14 cellular contexts compared by ENCODE assay signal in genomic region chr1:97797403-97798183, GRCh38.
DNase-seq lines count a peak whose midpoint lies in the region; ATAC-seq and TF ChIP-seq lines count a peak whose summit lies in the region.
"Had no signal": no experiment of that assay in that cellular context is flagged by ENCODE, and none has a peak within 500 bp of the region (broad histone marks: within the 10 kb centered on the region; RNA-seq: fewer than 3 reads in every experiment).

No MANE protein-coding gene starts in this region.

- peak overlapping the region; percentile 66 for H3K4me2 ChIP-seq in skeletal muscle satellite cell (ENCODE audit: low read length)

- H3K27me3 ChIP-seq in adrenal gland, result no peaks in the 10 kb centered on the region
- no peaks in the 10 kb centered on the region for H3K27me3 ChIP-seq in heart right ventricle
- no peaks in the 10 kb centered on the region for H3K27me3 ChIP-seq in skeletal muscle satellite cell (ENCODE audit: control insufficient read depth, insufficient read depth, low read length)

- H3K4me3 ChIP-seq in adrenal gland, result no peak overlapping the region
- no peak overlapping the region for H3K4me3 ChIP-seq in heart right ventricle
- H3K4me3 ChIP-seq in skeletal muscle satellite cell (ENCODE audit: low read length), result no peak overlapping the region

- POLR2A ChIA-PET in RWPE1 (lab: Yijun Ruan, JAX; ENCODE audit: low non-redundant PET), result no interaction called here

- intact Hi-C loops in adrenal gland (cut with DNase I), result no loop called here
- intact Hi-C loops in heart right ventricle (cut with DNase I), result no loop called here

- H3K9me3 ChIP-seq in adrenal gland (replicated peaks in 1 of 3) (no peaks in the 10 kb centered on the region), heart right ventricle (no peaks in the 10 kb centered on the region), skeletal muscle satellite cell (replicated peaks; ENCODE audit: low read length) (no peaks in the 10 kb centered on the region)

- H3K4me1 ChIP-seq in adrenal gland (replicated peaks in 1 of 2) (peaks cover 0 to 12% of the 10 kb centered on the region in 2 donors), heart right ventricle (peaks cover 0 to 19% (median 8%) of the 10 kb centered on the region in 9 donors), skeletal muscle satellite cell (ENCODE audit: control insufficient read depth, insufficient read depth, low read length) (peaks cover 34% of the 10 kb centered on the region)

- H3K27me3 Mint-ChIP-seq in activated naive CD8-positive, alpha-beta T cell treated with anti-CD3 and anti-CD28 coated beads for 36 hours, result no peaks in the 10 kb centered on the region

- no peak overlapping the region for H3K27ac ChIP-seq in adrenal gland
- H3K27ac ChIP-seq in heart right ventricle, result peak overlapping the region in 8 of 10 donors; percentile 46 to 74 (median 62)
- H3K27ac ChIP-seq in RWPE1, result no peak overlapping the region
- H3K27ac ChIP-seq: 22Rv1 had no signal

- WGBS in adrenal gland, 4 donors, result 58 to 65% (median 60%) methylated on average over 2 of the region's 2 CpGs
- 51 to 52% methylated on average over 2 of the region's 2 CpGs for WGBS in heart right ventricle, 2 donors

- DNase-seq in DMS 273 (lab: John Stamatoyannopoulos, UW; ENCODE audit: unreplicated experiment) (peak; percentile 10), DMS 273 treated with DMSO at 0.1 percent for 48 hours (lab: John Stamatoyannopoulos, UW) (no peak), adrenal gland (peak in 4 of 7 donors; percentile 4 to 51 (median 12)), heart right ventricle (peak; percentile 23 to 32), RWPE1 (ENCODE audit: low spot score) (no peak)
- DNase-seq in activated naive CD8-positive, alpha-beta T cell treated with anti-CD3 and anti-CD28 coated beads for 36 hours, result no peak
- DNase-seq: cerebellar nuclear complex, NCI-H1092 treated with DMSO at 0.1 percent for 48 hours, NCI-H510A treated with DMSO at 0.1 percent for 48 hours had no signal

- no peak overlapping the region for H3K4me3 Mint-ChIP-seq in activated naive CD8-positive, alpha-beta T cell treated with anti-CD3 and anti-CD28 coated beads for 36 hours

- H3K4me1 Mint-ChIP-seq in activated naive CD8-positive, alpha-beta T cell treated with anti-CD3 and anti-CD28 coated beads for 36 hours, result peaks cover 11% of the 10 kb centered on the region

- TF ChIP-seq CTCF in adrenal gland (IDR thresholded peaks at IDR 0.05), result no peak
- no peak for TF ChIP-seq CTCF in heart right ventricle (IDR thresholded peaks at IDR 0.05)
- TF ChIP-seq CTCF in RWPE1 (conservative IDR thresholded peaks at IDR 0.05; ENCODE audit: low read depth), result no peak

- H3K27ac Mint-ChIP-seq in activated naive CD8-positive, alpha-beta T cell treated with anti-CD3 and anti-CD28 coated beads for 36 hours, result no peak overlapping the region

- H3K36me3 ChIP-seq in adrenal gland (replicated peaks in 1 of 2) (no peaks in the 10 kb centered on the region), heart right ventricle (peaks cover 0 to 11% (median 0%) of the 10 kb centered on the region in 9 donors), skeletal muscle satellite cell (ENCODE audit: insufficient read depth, low read length) (peaks cover 4% of the 10 kb centered on the region)

- ATAC-seq in heart right ventricle, result peak in 7 of 8 donors; percentile 47 to 97 (median 92)
- no peak for ATAC-seq in HG02610 (IDR thresholded peaks at IDR 0.05; ENCODE audit: unreplicated experiment)
- ATAC-seq: esophagus mucosa, sciatic nerve had no signal

- CTCF ChIA-PET in RWPE1 (lab: Yijun Ruan, JAX), result interaction anchor here (0.6 kb wide), 1 partner anchor 9 kb away, joined by 3 read pairs; no protein-coding TSS in a partner anchor

- no peak for TF ChIP-seq POLR2A in adrenal gland (IDR thresholded peaks at IDR 0.05)

- H3K36me3 Mint-ChIP-seq in activated naive CD8-positive, alpha-beta T cell treated with anti-CD3 and anti-CD28 coated beads for 36 hours, result peaks cover 6% of the 10 kb centered on the region

- peak overlapping the region; percentile 81 for H3K9ac ChIP-seq in skeletal muscle satellite cell (ENCODE audit: low read depth, low read length)

- peaks cover 1% of the 10 kb centered on the region for H3K9me3 Mint-ChIP-seq in activated naive CD8-positive, alpha-beta T cell treated with anti-CD3 and anti-CD28 coated beads for 36 hours

Comparison
In these comparisons a context has a peak if more than half of its experiments do, and no peak if none do; other contexts are left out.
1. DNase-seq: peak in DMS 273 (single experiment), adrenal gland (4 of 7) and heart right ventricle (2 of 2); none in DMS 273 treated with DMSO at 0.1 percent for 48 hours (single experiment), RWPE1 (single experiment) and activated naive CD8-positive, alpha-beta T cell treated with anti-CD3 and anti-CD28 coated beads for 36 hours (single experiment).
2. H3K27ac ChIP-seq: peak in heart right ventricle (8 of 10); none in adrenal gland (0 of 5) and RWPE1 (single experiment).